23 cellular contexts compared by ENCODE assay signal in genomic region chr1:112271270-112271669, GRCh38.
DNase-seq lines count a peak whose midpoint lies in the region; ATAC-seq lines count a peak whose summit lies in the region.
"Had no signal": no experiment of that assay in that cellular context is flagged by ENCODE, and none has a peak within 500 bp of the region (broad histone marks: within the 10 kb centered on the region; RNA-seq: fewer than 3 reads in every experiment).

No MANE protein-coding gene starts in this region.

- DNase-seq in middle frontal gyrus (ENCODE audit: extremely low spot score, low spot score) (peak; percentile 22), superior temporal gyrus (ENCODE audit: extremely low spot score) (peak; percentile 32), SKM-1 (lab: John Stamatoyannopoulos, UW; ENCODE audit: unreplicated experiment) (no peak), left lobe of liver (ENCODE audit: low spot score) (no peak), SIG-M5 (lab: John Stamatoyannopoulos, UW) (no peak)
- DNase-seq: 8988T; ACHN; BE2C; C1 segment of cervical spinal cord; CD4-positive, alpha-beta memory T cell; CD4-positive, CD25-positive, alpha-beta regulatory T cell; CD8-positive, alpha-beta memory T cell; COR-L47; DMS 273 treated with DMSO at 0.1 percent for 48 hours; DMS153; DMS53; DMS79; DND-41; EL; GF-D8 had no signal

- peak overlapping the region; percentile 65 for H3K27ac ChIP-seq in angular gyrus (ENCODE audit: low read depth, low read length)
- H3K27ac ChIP-seq: BLaER1 had no signal

- ATAC-seq in left lobe of liver (no peak), GM18861 (IDR thresholded peaks at IDR 0.05; ENCODE audit: unreplicated experiment) (no peak)

Comparison
In these comparisons a context has a peak if more than half of its experiments do, and no peak if none do; other contexts are left out.
1. DNase-seq: peak in middle frontal gyrus (single experiment) and superior temporal gyrus (single experiment); none in SKM-1 (single experiment), left lobe of liver (single experiment) and SIG-M5 (single experiment).